In the genomic region with DNA sequence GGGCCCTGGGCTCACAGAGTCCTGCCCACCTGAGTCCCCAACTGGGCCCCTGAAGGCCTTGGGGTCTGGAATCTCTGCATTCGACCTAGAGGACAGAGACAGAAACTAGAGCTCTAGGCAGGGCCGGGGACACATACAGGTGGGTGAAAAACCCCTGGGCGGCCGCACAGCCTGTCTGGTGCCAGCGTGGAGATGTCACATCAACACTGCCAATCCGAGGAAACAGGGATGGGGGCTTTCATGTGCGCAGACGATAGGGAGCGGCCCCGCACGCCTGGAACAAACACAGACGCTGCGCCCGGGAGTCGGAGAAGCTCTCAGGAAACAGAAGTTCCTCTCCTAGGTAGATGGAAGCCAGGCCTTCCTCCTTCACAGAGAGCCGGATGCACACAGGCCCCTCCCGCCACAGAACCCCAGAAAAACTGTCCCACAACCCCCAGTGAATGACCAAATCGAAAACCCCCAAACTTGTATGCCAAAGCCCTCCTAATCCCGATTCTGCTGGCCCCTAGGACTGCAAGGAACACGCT, we compare ENCODE assay signal across 16 cellular contexts. TPM values are rescaled to one million over a fixed set of nuclear protein-coding genes. Genes with fewer than 3 reads are reported as not detected.
DNase-seq lines count a peak whose midpoint lies in the region; ATAC-seq and TF ChIP-seq lines count a peak whose summit lies in the region.
"Had no signal": no experiment of that assay in that cellular context is flagged by ENCODE, and none has a peak within 500 bp of the region (broad histone marks: within the 10 kb centered on the region; RNA-seq: fewer than 3 reads in every experiment).

No MANE protein-coding gene starts in this region.

- POLR2A ChIA-PET in activated CD4-positive, alpha-beta T cell treated with anti-CD3 and anti-CD28 coated beads, Interleukin-2, amount 10 ng/mL, durations not matched to agents 7 days and 5 days (lab: Charles Lee), result no interaction called here
- POLR2A ChIA-PET in PC-3 (lab: Charles Lee; ENCODE audit: unreplicated experiment), result no interaction called here

- H3K27ac ChIP-seq in endodermal cell (ENCODE audit: low read depth, low read length), result no peak overlapping the region
- no peak overlapping the region for H3K27ac ChIP-seq in neural progenitor cell
- no peak overlapping the region for H3K27ac ChIP-seq in PC-3 (ENCODE audit: low read length)
- H3K27ac ChIP-seq: 22Rv1, BLaER1 had no signal

- intact Hi-C loops in sciatic nerve (cut with DNase I), result no loop called here
- intact Hi-C loops in PC-3 (cut with micrococcal nuclease), result no loop called here

- H3K4me2 ChIP-seq in neural progenitor cell (no peak overlapping the region), PC-3 (ENCODE audit: low read length) (no peak overlapping the region)
- H3K4me2 ChIP-seq: BLaER1 had no signal

- H3K9ac ChIP-seq in endodermal cell (ENCODE audit: extremely low read depth, low read length, poor library complexity, severe bottlenecking), result no peak overlapping the region
- H3K9ac ChIP-seq in neural progenitor cell, result no peak overlapping the region
- H3K9ac ChIP-seq in PC-3 (ENCODE audit: low read length), result no peak overlapping the region
- H3K9ac ChIP-seq: BLaER1 had no signal

- H3K9me3 Mint-ChIP-seq in activated CD4-positive, alpha-beta T cell treated with anti-CD3 and anti-CD28 coated beads, Interleukin-2, amount 10 ng/mL, durations not matched to agents 7 days and 5 days, result peaks cover 13% of the 10 kb centered on the region
- peaks cover 16% of the 10 kb centered on the region for H3K9me3 Mint-ChIP-seq in endodermal cell
- peaks cover 38% of the 10 kb centered on the region for H3K9me3 Mint-ChIP-seq in neural progenitor cell

- H3K27ac Mint-ChIP-seq in activated CD4-positive, alpha-beta T cell treated with anti-CD3 and anti-CD28 coated beads, Interleukin-2, amount 10 ng/mL, durations not matched to agents 7 days and 5 days, result peak overlapping the region; percentile 46
- H3K27ac Mint-ChIP-seq in endodermal cell (no peak overlapping the region), neural progenitor cell (no peak overlapping the region)

- H2AFZ ChIP-seq in neural progenitor cell (replicated peaks), result no peak overlapping the region
- no peak overlapping the region for H2AFZ ChIP-seq in PC-3 (ENCODE audit: low read length)

- no peaks in the 10 kb centered on the region for H3K9me2 ChIP-seq in PC-3 (replicated peaks; ENCODE audit: low read length)

- H3K36me3 ChIP-seq in endodermal cell (ENCODE audit: control insufficient read depth, insufficient read depth, low read length), result no peaks in the 10 kb centered on the region
- no peaks in the 10 kb centered on the region for H3K36me3 ChIP-seq in neural progenitor cell
- H3K36me3 ChIP-seq in PC-3 (ENCODE audit: low read depth, low read length), result no peaks in the 10 kb centered on the region
- H3K36me3 ChIP-seq: BLaER1 had no signal

- WGBS in endodermal cell (ENCODE audit: insufficient coverage in 1 of 2, insufficient read length in 1 of 2), 2 experiments, result 84 to 86% methylated on average over 16 to 20 of the region's 20 CpGs

- TF ChIP-seq CTCF in endodermal cell (conservative IDR thresholded peaks at IDR 0.05), result no peak
- no peak for TF ChIP-seq CTCF in neural progenitor cell (IDR thresholded peaks at IDR 0.05)
- no peak for TF ChIP-seq CTCF in PC-3 (conservative IDR thresholded peaks at IDR 0.05; ENCODE audit: low read depth, low read length)

- H3K4me3 ChIP-seq in endodermal cell (ENCODE audit: low read length), result no peak overlapping the region
- no peak overlapping the region for H3K4me3 ChIP-seq in neural progenitor cell
- no peak overlapping the region for H3K4me3 ChIP-seq in PC-3 (ENCODE audit: low read length)
- H3K4me3 ChIP-seq: BLaER1 had no signal

- H3K9me3 ChIP-seq in endodermal cell (ENCODE audit: control insufficient read depth, low read length) (peaks cover 11% of the 10 kb centered on the region), neural progenitor cell (ENCODE audit: low read depth) (no peaks in the 10 kb centered on the region), PC-3 (ENCODE audit: low read length) (no peaks in the 10 kb centered on the region; the same call in 1 of the 2 replicates)

- peaks cover 24% of the 10 kb centered on the region for H3K27me3 Mint-ChIP-seq in activated CD4-positive, alpha-beta T cell treated with anti-CD3 and anti-CD28 coated beads, Interleukin-2, amount 10 ng/mL, durations not matched to agents 7 days and 5 days
- H3K27me3 Mint-ChIP-seq in endodermal cell (ENCODE audit: insufficient read depth) (peaks cover 65% of the 10 kb centered on the region), neural progenitor cell (ENCODE audit: insufficient read depth, low read depth) (peaks cover 35% of the 10 kb centered on the region)

- ATAC-seq in sciatic nerve (no peak), PC-3 (no peak)

- H4K20me1 ChIP-seq in neural progenitor cell (ENCODE audit: low read depth) (no peaks in the 10 kb centered on the region), PC-3 (ENCODE audit: low read length) (no peaks in the 10 kb centered on the region)
- H4K20me1 ChIP-seq: BLaER1 had no signal

- CTCF ChIA-PET in activated CD4-positive, alpha-beta T cell treated with anti-CD3 and anti-CD28 coated beads, Interleukin-2, amount 10 ng/mL, durations not matched to agents 7 days and 5 days (lab: Charles Lee), result interaction anchor here (0.6 kb wide), 1 partner anchor 19 kb away, joined by 3 read pairs; no protein-coding TSS in a partner anchor
- CTCF ChIA-PET in PC-3 (lab: Charles Lee), result no interaction called here

- BruUV-seq in PC-3 (replicated peaks; lab: Mats Ljungman, UMichigan), result no TSS peak

- peaks cover 6% of the 10 kb centered on the region for H3F3A ChIP-seq in neural progenitor cell (ENCODE audit: low read depth)
- H3F3A ChIP-seq in PC-3 (ENCODE audit: low read length, unreplicated experiment), result no peaks in the 10 kb centered on the region

- H3K4me3 Mint-ChIP-seq in activated CD4-positive, alpha-beta T cell treated with anti-CD3 and anti-CD28 coated beads, Interleukin-2, amount 10 ng/mL, durations not matched to agents 7 days and 5 days, result no peak overlapping the region
- H3K4me3 Mint-ChIP-seq in endodermal cell, result peak overlapping the region; percentile 22
- peak overlapping the region; percentile 46 for H3K4me3 Mint-ChIP-seq in neural progenitor cell
- H3K4me3 Mint-ChIP-seq: CD4-positive, CD25-positive, alpha-beta regulatory T cell had no signal

- H3K4me1 Mint-ChIP-seq in activated CD4-positive, alpha-beta T cell treated with anti-CD3 and anti-CD28 coated beads, Interleukin-2, amount 10 ng/mL, durations not matched to agents 7 days and 5 days, result peaks cover 3% of the 10 kb centered on the region
- peaks cover 4% of the 10 kb centered on the region for H3K4me1 Mint-ChIP-seq in endodermal cell
- H3K4me1 Mint-ChIP-seq in neural progenitor cell, result peaks cover 4% of the 10 kb centered on the region

- DNase-seq in activated CD4-positive, alpha-beta T cell treated with anti-CD3 and anti-CD28 coated beads, Interleukin-2, amount 10 ng/mL, durations not matched to agents 7 days and 5 days, result no peak
- DNase-seq in activated CD4-positive, alpha-beta T cell treated with anti-CD3 and anti-CD28 coated beads, Interleukin-2, amount 50 U/mL, for 4 hours, result no peak
- no peak for DNase-seq in endodermal cell
- DNase-seq in neural progenitor cell (ENCODE audit: low spot score), result no peak
- DNase-seq in Ammon's horn (ENCODE audit: low spot score), result no peak
- DNase-seq in sciatic nerve (ENCODE audit: low spot score), result no peak
- no peak for DNase-seq in PC-3
- DNase-seq in CD1c-positive myeloid dendritic cell (ENCODE audit: extremely low spot score), result no peak
- DNase-seq: CD4-positive, CD25-positive, alpha-beta regulatory T cell; DMS53; IMR-90 had no signal

- H3K36me3 Mint-ChIP-seq in activated CD4-positive, alpha-beta T cell treated with anti-CD3 and anti-CD28 coated beads, Interleukin-2, amount 10 ng/mL, durations not matched to agents 7 days and 5 days (ENCODE audit: low read depth), result no peaks in the 10 kb centered on the region
- H3K36me3 Mint-ChIP-seq in endodermal cell (ENCODE audit: low read depth), result no peaks in the 10 kb centered on the region
- H3K36me3 Mint-ChIP-seq in neural progenitor cell, result peaks cover 2% of the 10 kb centered on the region
- H3K36me3 Mint-ChIP-seq: CD4-positive, CD25-positive, alpha-beta regulatory T cell had no signal

- peaks cover 46% of the 10 kb centered on the region for H3K27me3 ChIP-seq in endodermal cell (ENCODE audit: control insufficient read depth, insufficient read depth, low read length, poor library complexity, severe bottlenecking)
- peaks cover 60% of the 10 kb centered on the region for H3K27me3 ChIP-seq in neural progenitor cell
- H3K27me3 ChIP-seq in PC-3 (ENCODE audit: low read length), result peaks cover 8% of the 10 kb centered on the region; the same call in 1 of the 2 replicates

- H3K79me2 ChIP-seq in neural progenitor cell (ENCODE audit: low read depth) (no peaks in the 10 kb centered on the region), PC-3 (ENCODE audit: low read length) (no peaks in the 10 kb centered on the region)

- H3K4me1 ChIP-seq in endodermal cell (ENCODE audit: control insufficient read depth, insufficient read depth, low read length), result no peaks in the 10 kb centered on the region
- H3K4me1 ChIP-seq in neural progenitor cell, result peaks cover 6% of the 10 kb centered on the region
- H3K4me1 ChIP-seq in PC-3 (ENCODE audit: insufficient read depth, low read length), result no peaks in the 10 kb centered on the region
- H3K4me1 ChIP-seq: BLaER1 had no signal

RNA-seq across cellular contexts. Expression of gene GRM6, which starts 1.8 kb away (rescaled TPM):
- total RNA-seq in activated CD4-positive, alpha-beta T cell treated with anti-CD3 and anti-CD28 coated beads, Interleukin-2, amount 10 ng/mL, durations not matched to agents 7 days and 5 days, result not detected
- total RNA-seq in endodermal cell (not detected), neural progenitor cell (ENCODE audit: low replicate concordance) (not detected in 2 replicates), sciatic nerve (not detected), PC-3 (2014; rRNA removed) (not detected in 2 replicates)
- not detected for polyA plus RNA-seq in endodermal cell (2013, experiment 1 of 2)
- polyA plus RNA-seq in endodermal cell (2013, experiment 2 of 2), result not detected
- total RNA-seq: A673; CD4-positive, CD25-positive, alpha-beta regulatory T cell; H4; HT-29; IMR-90 had no signal
- polyA plus RNA-seq: CD4-positive, CD25-positive, alpha-beta regulatory T cell; IMR-90 had no signal

RNA-seq across cellular contexts. Expression of gene ZNF879, which starts 30.3 kb away (rescaled TPM):
- total RNA-seq in activated CD4-positive, alpha-beta T cell treated with anti-CD3 and anti-CD28 coated beads, Interleukin-2, amount 10 ng/mL, durations not matched to agents 7 days and 5 days, result 1 to 10 TPM; 4.7 to 5.0 TPM
- total RNA-seq in endodermal cell (1 to 10 TPM; 5.8 to 6.6 TPM), neural progenitor cell (ENCODE audit: low replicate concordance) (10.4 and 10.6 TPM in 2 replicates), sciatic nerve (6.2 TPM), PC-3 (2014; rRNA removed) (not detected in 2 replicates)
- 4.1 TPM for polyA plus RNA-seq in endodermal cell (2013, experiment 1 of 2)
- 3.7 TPM for polyA plus RNA-seq in endodermal cell (2013, experiment 2 of 2)
- total RNA-seq: HT-29 had no signal

RNA-seq across cellular contexts. Expression of gene ZNF454, which starts 52.3 kb away (rescaled TPM):
- not detected for total RNA-seq in activated CD4-positive, alpha-beta T cell treated with anti-CD3 and anti-CD28 coated beads, Interleukin-2, amount 10 ng/mL, durations not matched to agents 7 days and 5 days
- under 1 TPM in 1 of 2 donors, not detected in 1; 0.86 TPM for total RNA-seq in endodermal cell
- 1.5 TPM for polyA plus RNA-seq in endodermal cell (2013, experiment 1 of 2)
- polyA plus RNA-seq in endodermal cell (2013, experiment 2 of 2), result 1.3 TPM
- total RNA-seq in neural progenitor cell (ENCODE audit: low replicate concordance), result 0.22 TPM in 1 of 2 replicates, not detected in the other
- 4.7 TPM for total RNA-seq in sciatic nerve
- total RNA-seq in PC-3 (2014; rRNA removed), result not detected in 2 replicates
- total RNA-seq: HT-29 had no signal
- polyA plus RNA-seq: CD4-positive, CD25-positive, alpha-beta regulatory T cell had no signal
